ENCODE assay signal across 29 cellular contexts in the genomic region with DNA sequence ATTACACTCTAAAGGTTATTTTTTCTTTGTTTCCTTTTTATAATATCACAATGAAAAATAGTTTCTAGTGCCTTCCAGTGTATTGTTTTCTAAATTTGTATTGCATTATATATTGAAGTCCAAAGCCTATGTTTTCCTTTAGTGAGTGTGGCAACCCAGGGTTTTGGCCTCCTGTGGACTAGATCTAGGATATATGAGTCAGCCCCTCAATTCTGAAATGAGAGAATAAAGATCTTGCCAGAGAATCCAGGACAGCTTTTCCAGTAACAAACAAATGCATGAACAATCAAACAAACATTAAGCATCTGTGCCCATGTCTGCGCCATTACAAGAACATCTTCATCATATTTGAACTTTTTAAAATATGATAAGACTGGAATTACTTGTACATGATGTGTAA.
DNase-seq lines count a peak whose midpoint lies in the region; ATAC-seq and TF ChIP-seq lines count a peak whose summit lies in the region.
"Had no signal": no experiment of that assay in that cellular context is flagged by ENCODE, and none has a peak within 500 bp of the region (broad histone marks: within the 10 kb centered on the region; RNA-seq: fewer than 3 reads in every experiment).

No MANE protein-coding gene starts in this region.

- H3K9me3 ChIP-seq in IMR-90 (ENCODE audit: control insufficient read depth, insufficient read depth, low read length), result no peaks in the 10 kb centered on the region
- no peaks in the 10 kb centered on the region for H3K9me3 ChIP-seq in adipocyte (ENCODE audit: control insufficient read depth, low read length)
- H3K9me3 ChIP-seq in ovary, result no peaks in the 10 kb centered on the region
- no peaks in the 10 kb centered on the region for H3K9me3 ChIP-seq in body of pancreas
- H3K9me3 ChIP-seq: HAP-1, left ventricle myocardium inferior, neutrophil, right lobe of liver, SK-N-SH, stomach, uterus had no signal

- POLR2A ChIA-PET in IMR-90 (lab: Charles Lee; ENCODE audit: unreplicated experiment), result no interaction called here

- no peak overlapping the region for H2BK15ac ChIP-seq in IMR-90 (ENCODE audit: low read depth, low read length)

- no peak for TF ChIP-seq EP300 in ovary (IDR thresholded peaks at IDR 0.05)

- H2AFZ ChIP-seq in IMR-90 (replicated peaks; ENCODE audit: low read length, poor library complexity), result no peak overlapping the region

- no peak overlapping the region for H2AK9ac ChIP-seq in IMR-90 (replicated peaks; ENCODE audit: low read depth, low read length, poor library complexity)

- H3K4me1 ChIP-seq in IMR-90 (ENCODE audit: control insufficient read depth, insufficient read depth, low read length), result peaks cover 6% of the 10 kb centered on the region
- no peaks in the 10 kb centered on the region for H3K4me1 ChIP-seq in adipocyte (ENCODE audit: control insufficient read depth, insufficient read depth, low read length)
- no peaks in the 10 kb centered on the region for H3K4me1 ChIP-seq in ovary (ENCODE audit: insufficient read depth)
- no peaks in the 10 kb centered on the region for H3K4me1 ChIP-seq in body of pancreas
- H3K4me1 ChIP-seq: HAP-1, left ventricle myocardium inferior, right lobe of liver, stomach, uterus had no signal

- TF ChIP-seq CTCF in AG10803 (conservative IDR thresholded peaks at IDR 0.05; ENCODE audit: low read length) (no peak), IMR-90 (conservative IDR thresholded peaks at IDR 0.05; ENCODE audit: low read depth, low read length) (no peak), fibroblast of villous mesenchyme (IDR thresholded peaks at IDR 0.05; ENCODE audit: insufficient read depth, low read depth, low read length) (no peak), ovary (IDR thresholded peaks at IDR 0.05) (no peak), body of pancreas (IDR thresholded peaks at IDR 0.05) (no peak)

- no peaks in the 10 kb centered on the region for H3K36me3 ChIP-seq in IMR-90 (ENCODE audit: control insufficient read depth, insufficient read depth, low read length)
- no peaks in the 10 kb centered on the region for H3K36me3 ChIP-seq in adipocyte (ENCODE audit: control insufficient read depth, insufficient read depth, low read length, severe bottlenecking)
- H3K36me3 ChIP-seq in ovary, result no peaks in the 10 kb centered on the region
- no peaks in the 10 kb centered on the region for H3K36me3 ChIP-seq in body of pancreas (replicated peaks in 1 of 2; ENCODE audit: insufficient read depth in 1 of 2, low read depth in 2 of 2)
- H3K36me3 ChIP-seq: HAP-1, left ventricle myocardium inferior, neutrophil, right lobe of liver, stomach, uterus had no signal

- H3K27me3 ChIP-seq in IMR-90 (ENCODE audit: control insufficient read depth, insufficient read depth, low read length) (no peaks in the 10 kb centered on the region), adipocyte (replicated peaks; ENCODE audit: control insufficient read depth, insufficient read depth, low read length) (no peaks in the 10 kb centered on the region), ovary (no peaks in the 10 kb centered on the region), body of pancreas (no peaks in the 10 kb centered on the region)
- H3K27me3 ChIP-seq: dorsolateral prefrontal cortex, neutrophil, right lobe of liver, stomach, uterus had no signal

- no peak overlapping the region for H3K4ac ChIP-seq in IMR-90 (ENCODE audit: low read depth, low read length)

- intact Hi-C loops in IMR-90 (cut with micrococcal nuclease) (no loop called here), ovary (cut with DNase I) (no loop called here), body of pancreas (cut with DNase I) (no loop called here)

- no peak overlapping the region for H3K23ac ChIP-seq in IMR-90 (ENCODE audit: low read depth, low read length)

- dilution Hi-C loops in IMR-90 (cut with HindIII; ENCODE audit: low sequenced_read_pairs, unreplicated experiment), result no loop called here

- CTCF ChIA-PET in IMR-90 (lab: Yijun Ruan, JAX), result no interaction called here

- no TSS peak for BruUV-seq in IMR-90 (replicated peaks; lab: Mats Ljungman, UMichigan)

- no peak overlapping the region for H3K14ac ChIP-seq in IMR-90 (replicated peaks; ENCODE audit: low read depth, low read length)

- H3K9ac ChIP-seq in IMR-90 (ENCODE audit: low read depth, low read length), result no peak overlapping the region
- no peak overlapping the region for H3K9ac ChIP-seq in adipocyte (ENCODE audit: low read length)
- H3K9ac ChIP-seq: SK-N-SH had no signal

- DNase-seq in AG10803 (ENCODE audit: low read depth) (peak; percentile 50), IMR-90 (peak; percentile 59), adipocyte (ENCODE audit: low read depth) (peak; percentile 71), fibroblast of villous mesenchyme (ENCODE audit: low read depth) (peak; percentile 13), ovary (no peak), SHP77 (lab: John Stamatoyannopoulos, UW) (no peak), body of pancreas (no peak)
- DNase-seq in activated naive CD4-positive, alpha-beta T cell treated with Interleukin-2 at 50 U/mL for 16 hours, result no peak
- DNase-seq: activated CD4-positive, alpha-beta T cell treated with anti-CD3 and anti-CD28 coated beads, Interleukin-2, amount 50 U/mL, for 4 hours; activated CD8-positive, alpha-beta memory T cell treated with anti-CD3 and anti-CD28 coated beads, Interleukin-2, amount 10 ng/mL, durations not matched to agents 7 days and 5 days; activated gamma-delta T cell; activated naive CD8-positive, alpha-beta T cell treated with anti-CD3 and anti-CD28 coated beads, Interleukin-2, amount 10 ng/mL, durations not matched to agents 7 days and 5 days; activated T-cell treated with anti-CD3 and anti-CD28 coated beads, Interleukin-2, amount 50 U/mL, for 4 hours; CD8-positive, alpha-beta T cell; dorsolateral prefrontal cortex; left ventricle myocardium inferior; naive thymus-derived CD4-positive, alpha-beta T cell; NCI-H146; NCI-H2107; NCI-H82; PC-3; right lobe of liver; SK-N-SH; stimulated activated CD4-positive, alpha-beta T cell treated with anti-CD3 and anti-CD28 coated beads, Interleukin-4, amount 100 ng/mL, for 1 hour; stomach; uterus had no signal

- ATAC-seq in IMR-90 (ENCODE audit: low read depth) (peak; percentile 69), body of pancreas (no peak)
- ATAC-seq: activated CD4-positive, CD25-positive, alpha-beta regulatory T cell treated with anti-CD3 and anti-CD28 coated beads, Interleukin-2, amount 50 U/mL, for 24 hours; activated CD8-positive, alpha-beta memory T cell treated with anti-CD3 and anti-CD28 coated beads, Interleukin-2, amount 10 ng/mL, durations not matched to agents 7 days and 5 days; activated T-cell treated with anti-CD3 and anti-CD28 coated beads, Interleukin-2, amount 50 U/mL, for 4 hours; CD8-positive, alpha-beta T cell; naive thymus-derived CD4-positive, alpha-beta T cell; PC-3; right lobe of liver had no signal

- no peak overlapping the region for H3K4me2 ChIP-seq in IMR-90 (ENCODE audit: low read depth, low read length)
- H3K4me2 ChIP-seq: SK-N-SH had no signal

- H3K79me1 ChIP-seq in IMR-90 (ENCODE audit: low read depth in 1 of 2, low read length in 2 of 2), result no peaks in the 10 kb centered on the region

- H4K20me1 ChIP-seq in IMR-90 (ENCODE audit: insufficient read depth, low read length), result no peaks in the 10 kb centered on the region

- 0 out of 2 replicates have a peak, but pooled peaks cover 2% of the 10 kb centered on the region for H3K9me1 ChIP-seq in IMR-90 (ENCODE audit: insufficient read depth, low read length)

- TF ChIP-seq RAD21 in IMR-90 (IDR thresholded peaks at IDR 0.05; ENCODE audit: low read length), result no peak

- H3K4me3 ChIP-seq in AG10803 (ENCODE audit: low read length), result no peak overlapping the region
- H3K4me3 ChIP-seq in IMR-90 (ENCODE audit: insufficient read depth, low read depth, low read length), result no peak overlapping the region
- no peak overlapping the region for H3K4me3 ChIP-seq in adipocyte (ENCODE audit: low read length)
- no peak overlapping the region for H3K4me3 ChIP-seq in fibroblast of villous mesenchyme (ENCODE audit: low read depth, low read length)
- no peak overlapping the region for H3K4me3 ChIP-seq in ovary
- H3K4me3 ChIP-seq in body of pancreas, result no peak overlapping the region
- H3K4me3 ChIP-seq: dorsolateral prefrontal cortex, HAP-1, left ventricle myocardium inferior, right lobe of liver, stomach, uterus had no signal

- H3K27ac ChIP-seq in IMR-90 (ENCODE audit: insufficient read depth, low read length) (no peak overlapping the region), ovary (no peak overlapping the region), body of pancreas (no peak overlapping the region)
- H3K27ac ChIP-seq: dorsolateral prefrontal cortex, left ventricle myocardium inferior, neutrophil, right lobe of liver, stomach, uterus had no signal

- H2BK120ac ChIP-seq in IMR-90 (ENCODE audit: low read depth, low read length), result no peak overlapping the region

- in situ Hi-C loops in IMR-90 (cut with MboI; ENCODE audit: low sequenced_read_pairs), result no loop called here

- H2BK5ac ChIP-seq in IMR-90 (ENCODE audit: low read depth, low read length, poor library complexity, severe bottlenecking), result no peak overlapping the region

- no peak overlapping the region for H2AK5ac ChIP-seq in IMR-90 (ENCODE audit: low read depth, low read length)

- H3K18ac ChIP-seq in IMR-90 (ENCODE audit: low read depth, low read length), result no peak overlapping the region

- H4K8ac ChIP-seq in IMR-90 (ENCODE audit: low read depth in 2 of 2, low read length in 2 of 2), result no peak overlapping the region

- no peak overlapping the region for H4K5ac ChIP-seq in IMR-90 (ENCODE audit: low read depth, low read length)

- no peak overlapping the region for H2BK20ac ChIP-seq in IMR-90 (ENCODE audit: low read depth, low read length)

- no CpG with 5 or more reads among the region's 1 CpG for WGBS in IMR-90 (ENCODE audit: extremely low coverage in 2 of 2, insufficient read length in 1 of 2), 2 experiments
- 73 to 92% (median 85%) methylated on average over 1 of the region's 1 CpG for WGBS in ovary, 3 donors
- 95 to 100% methylated on average over 1 of the region's 1 CpG for WGBS in body of pancreas, 2 donors

- TF ChIP-seq POLR2A in IMR-90 (IDR thresholded peaks at IDR 0.05; ENCODE audit: low read depth, low read length) (no peak), ovary (IDR thresholded peaks at IDR 0.05) (no peak), body of pancreas (IDR thresholded peaks at IDR 0.05) (no peak)

- no peak overlapping the region for H4K91ac ChIP-seq in IMR-90 (ENCODE audit: insufficient read depth, low read depth, low read length)

- no peak overlapping the region for H3K56ac ChIP-seq in IMR-90 (ENCODE audit: extremely low read depth, insufficient read depth, low read length)

TF ChIP-seq in IMR-90, 13 proteins besides CTCF, POLR2A, EP300 and RAD21 (continues in another document):
- TF ChIP-seq, protein P1, sequence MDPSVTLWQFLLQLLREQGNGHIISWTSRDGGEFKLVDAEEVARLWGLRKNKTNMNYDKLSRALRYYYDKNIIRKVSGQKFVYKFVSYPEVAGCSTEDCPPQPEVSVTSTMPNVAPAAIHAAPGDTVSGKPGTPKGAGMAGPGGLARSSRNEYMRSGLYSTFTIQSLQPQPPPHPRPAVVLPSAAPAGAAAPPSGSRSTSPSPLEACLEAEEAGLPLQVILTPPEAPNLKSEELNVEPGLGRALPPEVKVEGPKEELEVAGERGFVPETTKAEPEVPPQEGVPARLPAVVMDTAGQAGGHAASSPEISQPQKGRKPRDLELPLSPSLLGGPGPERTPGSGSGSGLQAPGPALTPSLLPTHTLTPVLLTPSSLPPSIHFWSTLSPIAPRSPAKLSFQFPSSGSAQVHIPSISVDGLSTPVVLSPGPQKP (IDR thresholded peaks at IDR 0.05; ENCODE audit: borderline replicate concordance, low read depth, low read length), result no peak

Comparison
In these comparisons a context has a peak if more than half of its experiments do, and no peak if none do; other contexts are left out.
1. DNase-seq: peak in AG10803 (single experiment), IMR-90 (single experiment), adipocyte (single experiment) and fibroblast of villous mesenchyme (single experiment); none in ovary (0 of 5), SHP77 (0 of 2), activated naive CD4-positive, alpha-beta T cell treated with Interleukin-2 at 50 U/mL for 16 hours (single experiment) and body of pancreas (0 of 4).